In genomic region chr11:69361466-69361865, GRCh38 we compare ENCODE assay signal across 29 cellular contexts.
DNase-seq lines count a peak whose midpoint lies in the region; ATAC-seq and TF ChIP-seq lines count a peak whose summit lies in the region.
"Had no signal": no experiment of that assay in that cellular context is flagged by ENCODE, and none has a peak within 500 bp of the region (broad histone marks: within the 10 kb centered on the region; RNA-seq: fewer than 3 reads in every experiment).

No MANE protein-coding gene starts in this region.

- H3K27me3 Mint-ChIP-seq in Caco-2 (ENCODE audit: insufficient read depth, unreplicated experiment) (no peaks in the 10 kb centered on the region), H9 (ENCODE audit: low read depth) (peaks cover 2% of the 10 kb centered on the region; the same call in 1 of the 2 replicates), endodermal cell (ENCODE audit: insufficient read depth) (no peaks in the 10 kb centered on the region), chondrocyte (ENCODE audit: low read depth) (no peaks in the 10 kb centered on the region)
- no peaks in the 10 kb centered on the region for H3K27me3 Mint-ChIP-seq in activated CD4-positive, alpha-beta T cell treated with anti-CD3 and anti-CD28 coated beads for 36 hours

- H3K9me3 Mint-ChIP-seq in Caco-2 (ENCODE audit: unreplicated experiment) (no peaks in the 10 kb centered on the region), H9 (peaks cover 5 to 10% of the 10 kb centered on the region in 2 experiments; a peak in 4 of 5 replicates), endodermal cell (peaks cover 14% of the 10 kb centered on the region), chondrocyte (ENCODE audit: low read depth) (peaks cover 4% of the 10 kb centered on the region)
- H3K9me3 Mint-ChIP-seq in activated CD4-positive, alpha-beta T cell treated with anti-CD3 and anti-CD28 coated beads for 36 hours (ENCODE audit: low read depth): no peaks in the 10 kb centered on the region
- H3K9me3 Mint-ChIP-seq: stimulated activated memory B cell treated with anti-CD40 and anti-IgM and Interleukin-4, amounts not matched to agents 10 μg/mL and 1 μg/mL and 100 μg/mL, for 72 hours had no signal

- H3K27me3 ChIP-seq in Caco-2 (replicated peaks; ENCODE audit: control insufficient read depth, insufficient read depth, low read length) (no peaks in the 10 kb centered on the region), H9 (ENCODE audit: insufficient read depth, low read length) (no peaks in the 10 kb centered on the region), endodermal cell (ENCODE audit: control insufficient read depth, insufficient read depth, low read length, poor library complexity, severe bottlenecking) (no peaks in the 10 kb centered on the region), neuronal stem cell (ENCODE audit: control insufficient read depth in 3 of 3, insufficient read depth in 3 of 3, low read depth in 1 of 3, low read length in 3 of 3) (no peaks in the 10 kb centered on the region), mesendoderm (ENCODE audit: insufficient read depth, low read length, poor library complexity) (no peaks in the 10 kb centered on the region)
- H3K27me3 ChIP-seq: left lung, pancreas, right lobe of liver, suprapubic skin, vagina had no signal

- H3K9me3 ChIP-seq in Caco-2: peaks cover 12% of the 10 kb centered on the region
- peaks cover 5% of the 10 kb centered on the region for H3K9me3 ChIP-seq in H9 (ENCODE audit: control insufficient read depth, low read depth, low read length)
- H3K9me3 ChIP-seq in endodermal cell (ENCODE audit: control insufficient read depth, low read length): peaks cover 8% of the 10 kb centered on the region
- peaks cover 0 to 8% of the 10 kb centered on the region in 2 donors for H3K9me3 ChIP-seq in neuronal stem cell (replicated peaks in 1 of 2; ENCODE audit: control insufficient read depth in 2 of 2, insufficient read depth in 1 of 2, low read depth in 1 of 2, low read length in 2 of 2)
- H3K9me3 ChIP-seq: pancreas had no signal

- no peak overlapping the region for H3K4me3 ChIP-seq in Caco-2 (ENCODE audit: low read depth, low read length)
- no peak overlapping the region for H3K4me3 ChIP-seq in endodermal cell (ENCODE audit: low read length)
- H3K4me3 ChIP-seq in neuronal stem cell (ENCODE audit: low read length in 2 of 2): no peak overlapping the region
- no peak overlapping the region for H3K4me3 ChIP-seq in mesendoderm (ENCODE audit: low read length)
- H3K4me3 ChIP-seq: gastroesophageal sphincter, left lung, pancreas, right lobe of liver, suprapubic skin, vagina had no signal

- no peak overlapping the region for H2BK120ac ChIP-seq in H9 (ENCODE audit: low read depth, low read length, poor library complexity, severe bottlenecking)
- no peak overlapping the region for H2BK120ac ChIP-seq in neuronal stem cell (ENCODE audit: low read depth, low read length)
- H2BK120ac ChIP-seq in mesendoderm (ENCODE audit: low read depth, low read length): no peak overlapping the region

- no TSS peak for BruUV-seq in Caco-2 (replicated peaks; lab: Mats Ljungman, UMichigan)

- intact Hi-C loops in Caco-2 (cut with micrococcal nuclease; ENCODE audit: unreplicated experiment): no loop called here
- intact Hi-C loops in activated CD4-positive, alpha-beta T cell treated with anti-CD3 and anti-CD28 coated beads for 36 hours (cut with DNase I, micrococcal nuclease): no loop called here

- peaks cover 4% of the 10 kb centered on the region for H4K20me1 ChIP-seq in H9 (ENCODE audit: control insufficient read depth, insufficient read depth, insufficient read length)

- DNase-seq in Caco-2 (no peak), H9 (peak; percentile 12), endodermal cell (peak; percentile 14), neuronal stem cell (ENCODE audit: low spot score) (no peak), mesendoderm (no peak), chondrocyte (ENCODE audit: low spot score) (no peak)
- DNase-seq in activated CD4-positive, alpha-beta T cell treated with anti-CD3 and anti-CD28 coated beads for 36 hours: no peak
- DNase-seq: activated naive CD4-positive, alpha-beta T cell treated with Interleukin-2 at 50 U/mL for 16 hours; activated T-cell treated with anti-CD3 and anti-CD28 coated beads, Interleukin-2, amount 50 U/mL, for 72 hours; anterior cingulate cortex; hypothalamus; left lung; midbrain; NCI-H146; NCI-H446 treated with DMSO at 0.1 percent for 48 hours; NCI-H82; SK-N-SH; stimulated activated CD4-positive, alpha-beta T cell treated with anti-CD3 and anti-CD28 coated beads, Interleukin-12 subunit alpha, Interleukin-12 subunit beta, amount 100 ng/mL, for 4 hours; stimulated activated CD4-positive, alpha-beta T cell treated with anti-CD3 and anti-CD28 coated beads, Interleukin-4, amount 100 ng/mL, for 4 hours had no signal

- no peak for ATAC-seq in activated CD4-positive, alpha-beta T cell treated with anti-CD3 and anti-CD28 coated beads for 36 hours
- ATAC-seq in HG02623 (IDR thresholded peaks at IDR 0.05; ENCODE audit: unreplicated experiment): no peak
- ATAC-seq: activated T-cell treated with anti-CD3 and anti-CD28 coated beads, Interleukin-2, amount 50 U/mL, for 72 hours; gastroesophageal sphincter; left lung; naive thymus-derived CD4-positive, alpha-beta T cell; pancreas; stimulated activated memory B cell treated with anti-CD40 and anti-IgM and Interleukin-4, amounts not matched to agents 10 μg/mL and 1 μg/mL and 100 μg/mL, for 72 hours had no signal

- H3K27ac ChIP-seq in H9 (ENCODE audit: insufficient read length, low read depth, low read length): no peak overlapping the region
- H3K27ac ChIP-seq in endodermal cell (ENCODE audit: low read depth, low read length): no peak overlapping the region
- no peak overlapping the region for H3K27ac ChIP-seq in neuronal stem cell (replicated peaks; ENCODE audit: low read length)
- H3K27ac ChIP-seq in mesendoderm (ENCODE audit: low read depth, low read length): no peak overlapping the region
- H3K27ac ChIP-seq: C4-2B, gastroesophageal sphincter, left lung, pancreas, suprapubic skin, vagina had no signal

- H4K8ac ChIP-seq in H9 (replicated peaks; ENCODE audit: insufficient read length, low read depth, low read length) (no peak overlapping the region), neuronal stem cell (ENCODE audit: low read depth, low read length) (no peak overlapping the region), mesendoderm (ENCODE audit: low read depth, low read length) (no peak overlapping the region)

- H2BK20ac ChIP-seq in H9 (ENCODE audit: low read depth, low read length, poor library complexity, severe bottlenecking): no peak overlapping the region

- H3T11ph ChIP-seq in H9 (ENCODE audit: low read length): no peak overlapping the region

- POLR2A ChIA-PET in Caco-2 (lab: Charles Lee): no interaction called here
- POLR2A ChIA-PET in activated CD4-positive, alpha-beta T cell treated with anti-CD3 and anti-CD28 coated beads for 36 hours (lab: Charles Lee): no interaction called here

- H3K9ac ChIP-seq in H9 (ENCODE audit: extremely low read depth, insufficient read length, low read length) (no peak overlapping the region), endodermal cell (ENCODE audit: extremely low read depth, low read length, poor library complexity, severe bottlenecking) (no peak overlapping the region), neuronal stem cell (ENCODE audit: low read depth, low read length, poor library complexity) (no peak overlapping the region), mesendoderm (ENCODE audit: low read length) (no peak overlapping the region)
- H3K9ac ChIP-seq: SK-N-SH had no signal

- H3K4me1 ChIP-seq in Caco-2 (peaks cover 14% of the 10 kb centered on the region), H9 (ENCODE audit: insufficient read depth, low read length) (no peaks in the 10 kb centered on the region), endodermal cell (ENCODE audit: control insufficient read depth, insufficient read depth, low read length) (no peaks in the 10 kb centered on the region), neuronal stem cell (ENCODE audit: control insufficient read depth in 2 of 2, insufficient read depth in 1 of 2, low read depth in 1 of 2, low read length in 2 of 2) (no peaks in the 10 kb centered on the region), mesendoderm (ENCODE audit: control insufficient read depth, low read depth, low read length) (no peaks in the 10 kb centered on the region)
- H3K4me1 ChIP-seq: gastroesophageal sphincter, left lung, pancreas, suprapubic skin, vagina had no signal

- H4K5ac ChIP-seq in H9 (ENCODE audit: insufficient read length, low read depth, low read length) (no peak overlapping the region), mesendoderm (ENCODE audit: low read length) (no peak overlapping the region)

- H2BK5ac ChIP-seq in H9 (ENCODE audit: insufficient read length, low read length) (no peak overlapping the region), neuronal stem cell (ENCODE audit: low read length) (no peak overlapping the region), mesendoderm (ENCODE audit: low read length) (no peak overlapping the region)

- TF ChIP-seq CTCF in Caco-2 (IDR thresholded peaks at IDR 0.05; ENCODE audit: insufficient read depth in 1 of 2, low read depth in 1 of 2, low read length in 1 of 2, severe bottlenecking in 1 of 2, unreplicated experiment in 1 of 2): no peak
- TF ChIP-seq CTCF in H9 (conservative IDR thresholded peaks at IDR 0.05): no peak
- no peak for TF ChIP-seq CTCF in endodermal cell (conservative IDR thresholded peaks at IDR 0.05)
- no peak for TF ChIP-seq CTCF in chondrocyte (IDR thresholded peaks at IDR 0.05)

- H3K14ac ChIP-seq in H9 (ENCODE audit: insufficient read depth, low read length) (no peak overlapping the region), neuronal stem cell (ENCODE audit: low read length) (no peak overlapping the region)

- H2AFZ ChIP-seq in H9 (ENCODE audit: low read length) (no peak overlapping the region), neuronal stem cell (ENCODE audit: low read length) (no peak overlapping the region)

- H3K79me2 ChIP-seq in H9 (ENCODE audit: insufficient read depth, low read length) (no peaks in the 10 kb centered on the region), mesendoderm (ENCODE audit: control insufficient read depth, insufficient read depth, low read length) (no peaks in the 10 kb centered on the region)

- no peaks in the 10 kb centered on the region for H3K23me2 ChIP-seq in H9 (ENCODE audit: insufficient read length, low read depth, low read length, poor library complexity, severe bottlenecking)

- H3K27ac Mint-ChIP-seq in Caco-2 (ENCODE audit: unreplicated experiment): peak overlapping the region; percentile 16
- H3K27ac Mint-ChIP-seq in H9: peak overlapping the region in 1 of 3 experiments; percentile 34; a peak in 1 of 7 replicates
- H3K27ac Mint-ChIP-seq in endodermal cell: no peak overlapping the region
- no peak overlapping the region for H3K27ac Mint-ChIP-seq in activated CD4-positive, alpha-beta T cell treated with anti-CD3 and anti-CD28 coated beads for 36 hours
- H3K27ac Mint-ChIP-seq in chondrocyte (ENCODE audit: unreplicated experiment): no peak overlapping the region
- H3K27ac Mint-ChIP-seq: activated T-cell treated with anti-CD3 and anti-CD28 coated beads, Interleukin-2, amount 50 U/mL, for 72 hours; naive thymus-derived CD4-positive, alpha-beta T cell; stimulated activated memory B cell treated with anti-CD40 and anti-IgM and Interleukin-4, amounts not matched to agents 10 μg/mL and 1 μg/mL and 100 μg/mL, for 72 hours; T-helper 1 cell treated with Interleukin-12 subunit alpha and Interleukin-12 subunit beta and Interleukin-4 antibody, amounts not matched to agents 30 μg/mL and 1 μg/mL, for 36 hours had no signal

- H3K79me1 ChIP-seq in H9 (ENCODE audit: insufficient read depth, low read depth, low read length, poor library complexity, severe bottlenecking): no peaks in the 10 kb centered on the region
- H3K79me1 ChIP-seq in neuronal stem cell (ENCODE audit: low read depth, low read length): no peaks in the 10 kb centered on the region
- no peaks in the 10 kb centered on the region for H3K79me1 ChIP-seq in mesendoderm (ENCODE audit: low read length)

- H3K4me1 Mint-ChIP-seq in Caco-2 (ENCODE audit: low read depth, unreplicated experiment) (peaks cover 7% of the 10 kb centered on the region), H9 (peaks cover 8% of the 10 kb centered on the region in 2 experiments; a peak in 3 of 4 replicates), endodermal cell (no peaks in the 10 kb centered on the region), chondrocyte (ENCODE audit: low read depth) (peaks cover 7% of the 10 kb centered on the region)
- H3K4me1 Mint-ChIP-seq in activated CD4-positive, alpha-beta T cell treated with anti-CD3 and anti-CD28 coated beads for 36 hours: no peaks in the 10 kb centered on the region

- H4K91ac ChIP-seq in H9 (ENCODE audit: insufficient read length, low read depth, low read length) (no peak overlapping the region), neuronal stem cell (ENCODE audit: low read depth, low read length, poor library complexity) (no peak overlapping the region)

- H3K36me3 Mint-ChIP-seq in Caco-2 (ENCODE audit: insufficient read depth, unreplicated experiment) (no peaks in the 10 kb centered on the region), H9 (ENCODE audit: insufficient read depth in 1 of 3, low read depth in 3 of 3) (no peaks in the 10 kb centered on the region; a peak in 1 of 7 replicates), endodermal cell (ENCODE audit: low read depth) (no peaks in the 10 kb centered on the region), chondrocyte (ENCODE audit: low read depth) (no peaks in the 10 kb centered on the region)
- H3K36me3 Mint-ChIP-seq in activated CD4-positive, alpha-beta T cell treated with anti-CD3 and anti-CD28 coated beads for 36 hours (ENCODE audit: low read depth): no peaks in the 10 kb centered on the region
- H3K36me3 Mint-ChIP-seq: naive thymus-derived CD4-positive, alpha-beta T cell; stimulated activated memory B cell treated with anti-CD40 and anti-IgM and Interleukin-4, amounts not matched to agents 10 μg/mL and 1 μg/mL and 100 μg/mL, for 72 hours had no signal

- no peak overlapping the region for H3K4me2 ChIP-seq in H9 (ENCODE audit: insufficient read depth, insufficient read length, low read length)
- H3K4me2 ChIP-seq in neuronal stem cell (ENCODE audit: insufficient read depth, low read length, poor library complexity, severe bottlenecking): no peak overlapping the region
- no peak overlapping the region for H3K4me2 ChIP-seq in mesendoderm (ENCODE audit: low read length)
- H3K4me2 ChIP-seq: SK-N-SH had no signal

- H3K4me3 Mint-ChIP-seq in Caco-2 (ENCODE audit: unreplicated experiment): no peak overlapping the region
- H3K4me3 Mint-ChIP-seq in H9: no peak overlapping the region
- no peak overlapping the region for H3K4me3 Mint-ChIP-seq in endodermal cell
- no peak overlapping the region for H3K4me3 Mint-ChIP-seq in activated CD4-positive, alpha-beta T cell treated with anti-CD3 and anti-CD28 coated beads for 36 hours
- H3K4me3 Mint-ChIP-seq in chondrocyte (ENCODE audit: unreplicated experiment): no peak overlapping the region
- H3K4me3 Mint-ChIP-seq: activated T-cell treated with anti-CD3 and anti-CD28 coated beads, Interleukin-2, amount 50 U/mL, for 72 hours; naive thymus-derived CD4-positive, alpha-beta T cell; stimulated activated memory B cell treated with anti-CD40 and anti-IgM and Interleukin-4, amounts not matched to agents 10 μg/mL and 1 μg/mL and 100 μg/mL, for 72 hours; T-helper 1 cell treated with Interleukin-12 subunit alpha and Interleukin-12 subunit beta and Interleukin-4 antibody, amounts not matched to agents 30 μg/mL and 1 μg/mL, for 36 hours had no signal

- CTCF ChIA-PET in Caco-2 (lab: Charles Lee): interaction anchor here (0.6 to 1.2 kb wide), 2 partner anchors 230 to 278 kb away, joined by 3 to 14 read pairs; no protein-coding TSS in a partner anchor
- CTCF ChIA-PET in activated CD4-positive, alpha-beta T cell treated with anti-CD3 and anti-CD28 coated beads for 36 hours (lab: Charles Lee): interaction anchor here (0.6 kb wide), 1 partner anchor 104 kb away, joined by 3 read pairs; no protein-coding TSS in a partner anchor

- H3K18ac ChIP-seq in H9 (ENCODE audit: insufficient read length, low read depth, low read length): no peak overlapping the region
- H3K18ac ChIP-seq in neuronal stem cell (ENCODE audit: low read length): peak overlapping the region; percentile 46
- H3K18ac ChIP-seq in mesendoderm (ENCODE audit: low read length): no peak overlapping the region

- no peak overlapping the region for H3K56ac ChIP-seq in H9 (ENCODE audit: insufficient read length, low read depth, low read length)
- H3K56ac ChIP-seq in mesendoderm (ENCODE audit: low read length): no peak overlapping the region

- H2AK5ac ChIP-seq in H9 (ENCODE audit: insufficient read length, low read length) (no peak overlapping the region), neuronal stem cell (ENCODE audit: low read depth, low read length) (no peak overlapping the region), mesendoderm (ENCODE audit: low read length) (no peak overlapping the region)

- H2BK12ac ChIP-seq in H9 (ENCODE audit: insufficient read length, low read depth, low read length): no peak overlapping the region
- H2BK12ac ChIP-seq in neuronal stem cell (ENCODE audit: low read length): no peak overlapping the region

- H3K4ac ChIP-seq in H9 (ENCODE audit: low read depth, low read length) (no peak overlapping the region), neuronal stem cell (ENCODE audit: low read length) (no peak overlapping the region), mesendoderm (ENCODE audit: low read depth, low read length) (no peak overlapping the region)

- no CpG with 5 or more reads among the region's 9 CpGs for WGBS in H9 (ENCODE audit: extremely low coverage, insufficient read length, low lambda C conversion rate)
- WGBS in endodermal cell (ENCODE audit: insufficient coverage in 1 of 2, insufficient read length in 1 of 2), 2 experiments: 82 to 100% methylated on average over 1 to 9 of the region's 9 CpGs
- WGBS in neuronal stem cell (ENCODE audit: extremely low coverage in 2 of 2, insufficient read length in 2 of 2, insufficient replicate concordance in 1 of 2), 2 donors: no CpG with 5 or more reads among the region's 9 CpGs
- WGBS in mesendoderm (ENCODE audit: extremely low coverage, insufficient coverage, low lambda C conversion rate): no CpG with 5 or more reads among the region's 9 CpGs

- H3K36me3 ChIP-seq in Caco-2 (ENCODE audit: control insufficient read depth, insufficient read depth, low read length) (no peaks in the 10 kb centered on the region), endodermal cell (ENCODE audit: control insufficient read depth, insufficient read depth, low read length) (no peaks in the 10 kb centered on the region), neuronal stem cell (replicated peaks in 1 of 2; ENCODE audit: control insufficient read depth in 2 of 2, insufficient read depth in 2 of 2, low read length in 2 of 2) (no peaks in the 10 kb centered on the region), mesendoderm (ENCODE audit: control insufficient read depth, insufficient read depth, low read length) (no peaks in the 10 kb centered on the region)
- H3K36me3 ChIP-seq: gastroesophageal sphincter, left lung, pancreas, right lobe of liver, suprapubic skin, vagina had no signal

- H3K23ac ChIP-seq in H9 (ENCODE audit: insufficient read length, low read depth, low read length) (no peak overlapping the region), neuronal stem cell (ENCODE audit: low read depth, low read length, poor library complexity) (no peak overlapping the region), mesendoderm (ENCODE audit: low read length) (no peak overlapping the region)

- H2BK15ac ChIP-seq in H9 (ENCODE audit: low read depth, low read length) (no peak overlapping the region), neuronal stem cell (ENCODE audit: low read length) (no peak overlapping the region), mesendoderm (replicated peaks; ENCODE audit: low read depth) (no peak overlapping the region)

Comparison
In these comparisons a context has a peak if more than half of its experiments do, and no peak if none do; other contexts are left out.
1. DNase-seq: peak in H9 (single experiment) and endodermal cell (single experiment); none in Caco-2 (0 of 2), neuronal stem cell (single experiment), activated CD4-positive, alpha-beta T cell treated with anti-CD3 and anti-CD28 coated beads for 36 hours (single experiment), mesendoderm (single experiment) and chondrocyte (single experiment).